24 cellular contexts compared by ENCODE assay signal in genomic region chr11:61707574-61707973, GRCh38. TPM values are rescaled to one million over a fixed set of nuclear protein-coding genes. Genes with fewer than 3 reads are reported as not detected.
DNase-seq lines count a peak whose midpoint lies in the region.
"Had no signal": no experiment of that assay in that cellular context is flagged by ENCODE, and none has a peak within 500 bp of the region (broad histone marks: within the 10 kb centered on the region; RNA-seq: fewer than 3 reads in every experiment).

No MANE protein-coding gene starts in this region.

- H3K9ac ChIP-seq in mucosa of rectum (ENCODE audit: low read depth in 1 of 2, low read length in 2 of 2) = peak overlapping the region; percentile 28 to 34
- H3K9ac ChIP-seq: BLaER1 treated with 17β-estradiol and CSF1 and Interleukin-3, amounts not matched to agents 10 nM and 100 nM; SK-N-SH had no signal

- DNase-seq in G401 (ENCODE audit: low spot score) (peak; percentile 98), NCI-H2171 treated with DMSO at 0.1 percent for 48 hours (lab: John Stamatoyannopoulos, UW) (peak; percentile 77), cerebellum (ENCODE audit: low spot score) (peak; percentile 96), putamen (ENCODE audit: low spot score) (no peak), SHP77 (lab: John Stamatoyannopoulos, UW) (no peak), H7 (no peak), hippocampal formation (lab: John Stamatoyannopoulos, UW) (no peak)
- DNase-seq: ACHN; activated CD4-positive, alpha-beta T cell treated with anti-CD3 and anti-CD28 coated beads, Interleukin-2, amount 10 ng/mL, durations not matched to agents 7 days and 5 days; activated naive CD4-positive, alpha-beta T cell; activated T-cell treated with anti-CD3 and anti-CD28 coated beads, Interleukin-2, amount 50 U/mL, for 48 hours; cortex of kidney; glutamatergic neuron; MG63; NCI-H1417 treated with DMSO at 0.1 percent for 48 hours; nucleus accumbens; RPMI8226; SK-N-SH; stimulated activated CD4-positive, alpha-beta T cell treated with anti-CD3 and anti-CD28 coated beads, Interleukin-2, amount 100 ng/mL, for 24 hours; WERI-Rb-1 had no signal

- H3K4me3 ChIP-seq in mucosa of rectum (ENCODE audit: low read length in 2 of 2) (peak overlapping the region in 1 of 2 donors; percentile 11), H7 (ENCODE audit: insufficient read depth, low read depth, low read length) (no peak overlapping the region)
- H3K4me3 ChIP-seq: BLaER1 treated with 17β-estradiol and CSF1 and Interleukin-3, amounts not matched to agents 10 nM and 100 nM; K562; MG63; skin epidermis had no signal

- H3K4me1 ChIP-seq in mucosa of rectum (ENCODE audit: control insufficient read depth in 2 of 2, insufficient read depth in 2 of 2, low read length in 2 of 2) = peaks cover 8 to 11% of the 10 kb centered on the region in 2 donors

- H3K36me3 ChIP-seq in mucosa of rectum (ENCODE audit: control insufficient read depth in 2 of 2, insufficient read depth in 2 of 2, low read length in 2 of 2) = no peaks in the 10 kb centered on the region
- no peaks in the 10 kb centered on the region for H3K36me3 ChIP-seq in H7 (replicated peaks; ENCODE audit: control insufficient read depth, insufficient read depth, low read length)
- H3K36me3 ChIP-seq: BLaER1 treated with 17β-estradiol and CSF1 and Interleukin-3, amounts not matched to agents 10 nM and 100 nM; MG63; WERI-Rb-1 had no signal

- H3K27me3 ChIP-seq in mucosa of rectum (ENCODE audit: control insufficient read depth in 2 of 2, insufficient read depth in 2 of 2, low read length in 2 of 2) (no peaks in the 10 kb centered on the region), H7 (ENCODE audit: control insufficient read depth, insufficient read depth, low read length) (no peaks in the 10 kb centered on the region)
- H3K27me3 ChIP-seq: BLaER1 treated with 17β-estradiol and CSF1 and Interleukin-3, amounts not matched to agents 10 nM and 100 nM; MG63 had no signal

- no peaks in the 10 kb centered on the region for H3K9me3 ChIP-seq in mucosa of rectum (ENCODE audit: control insufficient read depth in 2 of 2, low read length in 2 of 2)
- H3K9me3 ChIP-seq: BLaER1 treated with 17β-estradiol and CSF1 and Interleukin-3, amounts not matched to agents 10 nM and 100 nM; MG63; SK-N-SH had no signal

- H3K27ac ChIP-seq in mucosa of rectum (ENCODE audit: low read depth in 2 of 2, low read length in 2 of 2) = peak overlapping the region; percentile 65
- H3K27ac ChIP-seq: BLaER1 treated with 17β-estradiol and CSF1 and Interleukin-3, amounts not matched to agents 10 nM and 100 nM; skin epidermis; WERI-Rb-1 had no signal

- in situ Hi-C loops in G401 (cut with HindIII; ENCODE audit: low sequenced_read_pairs) = no loop called here

RNA-seq across cellular contexts. Expression of gene DAGLA, which starts 27.4 kb away (rescaled TPM):
- total RNA-seq in G401 (2014; rRNA removed; shearing (Covaris generic)) = 0.74 and 1.4 TPM in 2 replicates
- 6.8 TPM for total RNA-seq in cerebellum
- 3.7 and 4.8 TPM in 2 replicates for total RNA-seq in H7 (2014; rRNA removed; shearing (Covaris generic))

RNA-seq across cellular contexts. Expression of gene MYRF, which starts 44.9 kb away (rescaled TPM):
- total RNA-seq in G401 (2014; rRNA removed; shearing (Covaris generic)) = 0.71 and 1.4 TPM in 2 replicates
- total RNA-seq in cerebellum = 1.7 TPM
- 3.6 and 4.2 TPM in 2 replicates for total RNA-seq in H7 (2014; rRNA removed; shearing (Covaris generic))

Comparison
In these comparisons a context has a peak if more than half of its experiments do, and no peak if none do; other contexts are left out.
1. DNase-seq: peak in G401 (single experiment), NCI-H2171 treated with DMSO at 0.1 percent for 48 hours (single experiment) and cerebellum (single experiment); none in putamen (single experiment), SHP77 (0 of 2), H7 (single experiment) and hippocampal formation (0 of 2).